Comparison of ENCODE assay signal across 7 cellular contexts in genomic region chr20:48826480-48826879, GRCh38. TPM values are rescaled to one million over a fixed set of nuclear protein-coding genes. Genes with fewer than 3 reads are reported as not detected.
DNase-seq lines count a peak whose midpoint lies in the region; ATAC-seq and TF ChIP-seq lines count a peak whose summit lies in the region.
"Not testable (repeated sequence)": the region's sequence is repeated elsewhere in the genome, so short reads cannot be mapped to it uniquely, and the experiment has no call there.

No MANE protein-coding gene starts in this region.

- H3K14ac ChIP-seq in H9 (ENCODE audit: insufficient read depth, low read length), result not testable (repeated sequence)

- H3K18ac ChIP-seq in H9 (ENCODE audit: insufficient read length, low read depth, low read length), result not testable (repeated sequence)

- H3K23me2 ChIP-seq in H9 (ENCODE audit: insufficient read length, low read depth, low read length, poor library complexity, severe bottlenecking), result peaks cover 13% of the 10 kb centered on the region

- H3K9me3 Mint-ChIP-seq in H9; T-helper 1 cell treated with Interleukin-12 subunit alpha and Interleukin-12 subunit beta and Interleukin-4 antibody, amounts not matched to agents 30 μg/mL and 1 μg/mL, for 36 hours; activated naive CD8-positive, alpha-beta T cell treated with anti-CD3 and anti-CD28 coated beads, Interleukin-2, amount 50 U/mL, for 24 hours; nephron; stimulated activated naive B cell treated with anti-CD40 and anti-IgM and Interleukin-4, amounts not matched to agents 10 μg/mL and 1 μg/mL and 100 μg/mL, for 72 hours: not testable (repeated sequence)

- not testable (repeated sequence) for H2AFZ ChIP-seq in H9 (ENCODE audit: low read length)

- H2BK15ac ChIP-seq in H9 (ENCODE audit: low read depth, low read length), result not testable (repeated sequence)

- not testable (repeated sequence) for H3K4ac ChIP-seq in H9 (ENCODE audit: low read depth, low read length)

- peak overlapping the region; percentile 67 for H3K4me2 ChIP-seq in H9 (ENCODE audit: insufficient read depth, insufficient read length, low read length)

- peaks cover 88% of the 10 kb centered on the region for H3K27me3 Mint-ChIP-seq in H9 (ENCODE audit: low read depth)
- H3K27me3 Mint-ChIP-seq in T-helper 1 cell treated with Interleukin-12 subunit alpha and Interleukin-12 subunit beta and Interleukin-4 antibody, amounts not matched to agents 30 μg/mL and 1 μg/mL, for 36 hours (ENCODE audit: low read depth); activated naive CD8-positive, alpha-beta T cell treated with anti-CD3 and anti-CD28 coated beads, Interleukin-2, amount 50 U/mL, for 24 hours; stimulated activated naive B cell treated with anti-CD40 and anti-IgM and Interleukin-4, amounts not matched to agents 10 μg/mL and 1 μg/mL and 100 μg/mL, for 72 hours: not testable (repeated sequence)
- H3K27me3 Mint-ChIP-seq in nephron (ENCODE audit: low read depth), result peaks cover 45% of the 10 kb centered on the region

- TF ChIP-seq CTCF in H9 (conservative IDR thresholded peaks at IDR 0.05); nephron (IDR thresholded peaks at IDR 0.05; ENCODE audit: unreplicated experiment in 3 of 3): not testable (repeated sequence)

- not testable (repeated sequence) for ATAC-seq in activated naive CD8-positive, alpha-beta T cell treated with anti-CD3 and anti-CD28 coated beads, Interleukin-2, amount 50 U/mL, for 24 hours
- ATAC-seq in stimulated activated naive B cell treated with anti-CD40 and anti-IgM and Interleukin-4, amounts not matched to agents 10 μg/mL and 1 μg/mL and 100 μg/mL, for 72 hours (replicated peaks), result peak in 1 of 2 donors; percentile 1

- H3K4me1 Mint-ChIP-seq in H9 (peaks cover 27 to 34% of the 10 kb centered on the region in 2 experiments), nephron (peaks cover 36% of the 10 kb centered on the region)
- peaks cover 45% of the 10 kb centered on the region for H3K4me1 Mint-ChIP-seq in T-helper 1 cell treated with Interleukin-12 subunit alpha and Interleukin-12 subunit beta and Interleukin-4 antibody, amounts not matched to agents 30 μg/mL and 1 μg/mL, for 36 hours (ENCODE audit: low read depth)
- H3K4me1 Mint-ChIP-seq in activated naive CD8-positive, alpha-beta T cell treated with anti-CD3 and anti-CD28 coated beads, Interleukin-2, amount 50 U/mL, for 24 hours, result peaks cover 63% of the 10 kb centered on the region
- peaks cover 61 to 89% of the 10 kb centered on the region in 2 donors for H3K4me1 Mint-ChIP-seq in stimulated activated naive B cell treated with anti-CD40 and anti-IgM and Interleukin-4, amounts not matched to agents 10 μg/mL and 1 μg/mL and 100 μg/mL, for 72 hours

- not testable (repeated sequence) for H4K91ac ChIP-seq in H9 (ENCODE audit: insufficient read length, low read depth, low read length)

- peaks cover 17% of the 10 kb centered on the region for H3K27me3 ChIP-seq in H9 (ENCODE audit: insufficient read depth, low read length)
- not testable (repeated sequence) for H3K27me3 ChIP-seq in effector memory CD4-positive, alpha-beta T cell (replicated peaks; ENCODE audit: control insufficient read depth, insufficient read depth, low read length, poor library complexity, severe bottlenecking)
- peaks cover 73% of the 10 kb centered on the region for H3K27me3 ChIP-seq in iPS-15b (ENCODE audit: control insufficient read depth, insufficient read depth, low read length)

- not testable (repeated sequence) for H3K9ac ChIP-seq in H9 (ENCODE audit: extremely low read depth, insufficient read length, low read length); iPS-15b (ENCODE audit: low read depth, low read length)

- H3K27ac Mint-ChIP-seq in H9, result not testable (repeated sequence)
- peak overlapping the region; percentile 89 for H3K27ac Mint-ChIP-seq in T-helper 1 cell treated with Interleukin-12 subunit alpha and Interleukin-12 subunit beta and Interleukin-4 antibody, amounts not matched to agents 30 μg/mL and 1 μg/mL, for 36 hours
- peak overlapping the region; percentile 98 for H3K27ac Mint-ChIP-seq in activated naive CD8-positive, alpha-beta T cell treated with anti-CD3 and anti-CD28 coated beads, Interleukin-2, amount 50 U/mL, for 24 hours
- peak overlapping the region; percentile 56 to 70 (median 60) for H3K27ac Mint-ChIP-seq in nephron
- H3K27ac Mint-ChIP-seq in stimulated activated naive B cell treated with anti-CD40 and anti-IgM and Interleukin-4, amounts not matched to agents 10 μg/mL and 1 μg/mL and 100 μg/mL, for 72 hours, result peak overlapping the region; percentile 91

- not testable (repeated sequence) for H4K5ac ChIP-seq in H9 (ENCODE audit: insufficient read length, low read depth, low read length)

- H2BK5ac ChIP-seq in H9 (ENCODE audit: insufficient read length, low read length), result not testable (repeated sequence)

- H3T11ph ChIP-seq in H9 (ENCODE audit: low read length), result not testable (repeated sequence)

- H3K79me2 ChIP-seq in H9 (ENCODE audit: insufficient read depth, low read length), result not testable (repeated sequence)

- not testable (repeated sequence) for H3K23ac ChIP-seq in H9 (ENCODE audit: insufficient read length, low read depth, low read length)

- H3K27ac ChIP-seq in H9 (ENCODE audit: insufficient read length, low read depth, low read length), result not testable (repeated sequence)
- peak overlapping the region; percentile 68 for H3K27ac ChIP-seq in effector memory CD4-positive, alpha-beta T cell (ENCODE audit: insufficient read depth, low read length, poor library complexity, severe bottlenecking)

- not testable (repeated sequence) for H3K36me3 ChIP-seq in effector memory CD4-positive, alpha-beta T cell (ENCODE audit: control insufficient read depth, insufficient read depth, low read length); iPS-15b (ENCODE audit: control insufficient read depth, insufficient read depth, low read length)

- not testable (repeated sequence) for H2BK120ac ChIP-seq in H9 (ENCODE audit: low read depth, low read length, poor library complexity, severe bottlenecking)

- not testable (repeated sequence) for H3K36me3 Mint-ChIP-seq in H9 (ENCODE audit: insufficient read depth in 1 of 3, low read depth in 3 of 3); activated naive CD8-positive, alpha-beta T cell treated with anti-CD3 and anti-CD28 coated beads, Interleukin-2, amount 50 U/mL, for 24 hours (ENCODE audit: low read depth); nephron (ENCODE audit: low read depth); stimulated activated naive B cell treated with anti-CD40 and anti-IgM and Interleukin-4, amounts not matched to agents 10 μg/mL and 1 μg/mL and 100 μg/mL, for 72 hours
- peaks cover 26% of the 10 kb centered on the region for H3K36me3 Mint-ChIP-seq in T-helper 1 cell treated with Interleukin-12 subunit alpha and Interleukin-12 subunit beta and Interleukin-4 antibody, amounts not matched to agents 30 μg/mL and 1 μg/mL, for 36 hours (ENCODE audit: low read depth)

- peak; percentile 51 for DNase-seq in H9
- not testable (repeated sequence) for DNase-seq in activated naive CD8-positive, alpha-beta T cell treated with anti-CD3 and anti-CD28 coated beads, Interleukin-2, amount 50 U/mL, for 24 hours; effector memory CD4-positive, alpha-beta T cell
- peak; percentile 27 for DNase-seq in stimulated activated naive B cell treated with anti-CD40 and anti-IgM and Interleukin-4, amounts not matched to agents 10 μg/mL and 1 μg/mL and 100 μg/mL, for 72 hours

- H3K79me1 ChIP-seq in H9 (ENCODE audit: insufficient read depth, low read depth, low read length, poor library complexity, severe bottlenecking), result not testable (repeated sequence)

- not testable (repeated sequence) for H4K20me1 ChIP-seq in H9 (ENCODE audit: control insufficient read depth, insufficient read depth, insufficient read length)

- not testable (repeated sequence) for H4K8ac ChIP-seq in H9 (replicated peaks; ENCODE audit: insufficient read length, low read depth, low read length)

- WGBS in H9 (ENCODE audit: extremely low coverage, insufficient read length, low lambda C conversion rate), result no CpG with 5 or more reads among the region's 17 CpGs

- not testable (repeated sequence) for H2BK12ac ChIP-seq in H9 (ENCODE audit: insufficient read length, low read depth, low read length)

- peak overlapping the region; percentile 77 to 95 for H3K4me3 Mint-ChIP-seq in H9
- H3K4me3 Mint-ChIP-seq in T-helper 1 cell treated with Interleukin-12 subunit alpha and Interleukin-12 subunit beta and Interleukin-4 antibody, amounts not matched to agents 30 μg/mL and 1 μg/mL, for 36 hours, result peak overlapping the region; percentile 97
- peak overlapping the region; percentile 94 for H3K4me3 Mint-ChIP-seq in activated naive CD8-positive, alpha-beta T cell treated with anti-CD3 and anti-CD28 coated beads, Interleukin-2, amount 50 U/mL, for 24 hours
- peak overlapping the region; percentile 91 to 93 (median 92) for H3K4me3 Mint-ChIP-seq in nephron
- H3K4me3 Mint-ChIP-seq in stimulated activated naive B cell treated with anti-CD40 and anti-IgM and Interleukin-4, amounts not matched to agents 10 μg/mL and 1 μg/mL and 100 μg/mL, for 72 hours, result peak overlapping the region; percentile 98 to 99

- H2BK20ac ChIP-seq in H9 (ENCODE audit: low read depth, low read length, poor library complexity, severe bottlenecking), result not testable (repeated sequence)

- not testable (repeated sequence) for H3K4me1 ChIP-seq in H9 (ENCODE audit: insufficient read depth, low read length); iPS-15b (ENCODE audit: control insufficient read depth, insufficient read depth, low read length)
- peaks cover 35% of the 10 kb centered on the region for H3K4me1 ChIP-seq in effector memory CD4-positive, alpha-beta T cell (ENCODE audit: control insufficient read depth, insufficient read depth, low read length, poor library complexity, severe bottlenecking)

- not testable (repeated sequence) for H3K9me3 ChIP-seq in H9 (ENCODE audit: control insufficient read depth, low read depth, low read length); effector memory CD4-positive, alpha-beta T cell (ENCODE audit: control insufficient read depth, low read length); iPS-15b (ENCODE audit: control insufficient read depth, insufficient read depth, low read length)

- H2AK5ac ChIP-seq in H9 (ENCODE audit: insufficient read length, low read length), result not testable (repeated sequence)

- H3K56ac ChIP-seq in H9 (ENCODE audit: insufficient read length, low read depth, low read length), result not testable (repeated sequence)

- H3K4me3 ChIP-seq in effector memory CD4-positive, alpha-beta T cell (ENCODE audit: insufficient read depth, low read depth, low read length, poor library complexity, severe bottlenecking), result peak overlapping the region; percentile 89
- H3K4me3 ChIP-seq in iPS-15b (ENCODE audit: low read depth, low read length), result peak overlapping the region; percentile 73

RNA-seq across cellular contexts. Expression of gene PREX1, which starts 1.3 kb away (rescaled TPM):
- total RNA-seq in H9 (2021), result 5.4 and 6.6 TPM in 2 replicates
